Comparison of ENCODE assay signal across 9 cellular contexts in the genomic region with DNA sequence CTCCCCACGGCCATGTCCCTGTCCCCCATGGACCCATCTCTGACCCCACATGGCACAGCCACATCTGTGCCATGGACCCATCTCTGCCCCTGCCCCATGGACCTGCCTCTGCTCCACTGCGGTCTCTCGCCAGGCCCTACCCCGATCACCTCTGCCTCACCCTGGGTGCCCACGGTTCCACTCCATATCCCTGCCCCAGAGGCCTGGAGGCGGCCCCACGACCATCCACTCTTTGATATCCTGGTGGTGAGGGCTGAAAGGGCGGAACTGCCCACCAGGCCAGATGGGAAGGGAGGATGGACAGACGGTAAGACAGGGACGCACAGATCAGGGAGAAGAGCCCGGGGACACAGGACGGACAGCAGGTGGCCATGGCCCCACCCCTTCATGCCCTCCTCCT. TPM values are rescaled to one million over a fixed set of nuclear protein-coding genes. Genes with fewer than 3 reads are reported as not detected.
DNase-seq lines count a peak whose midpoint lies in the region; ATAC-seq and TF ChIP-seq lines count a peak whose summit lies in the region.
"Had no signal": no experiment of that assay in that cellular context is flagged by ENCODE, and none has a peak within 500 bp of the region (broad histone marks: within the 10 kb centered on the region; RNA-seq: fewer than 3 reads in every experiment).

No MANE protein-coding gene starts in this region.

- H3K27me3 Mint-ChIP-seq in activated T-cell treated with anti-CD3 and anti-CD28 coated beads, Interleukin-2, amount 50 U/mL, for 24 hours = peaks cover 25% of the 10 kb centered on the region
- peaks cover 16% of the 10 kb centered on the region for H3K27me3 Mint-ChIP-seq in T-helper 17 cell

- H3K27ac Mint-ChIP-seq in activated T-cell treated with anti-CD3 and anti-CD28 coated beads, Interleukin-2, amount 50 U/mL, for 24 hours = peak overlapping the region; percentile 50
- H3K27ac Mint-ChIP-seq in T-helper 17 cell = peak overlapping the region; percentile 43
- H3K27ac Mint-ChIP-seq: activated B cell treated with CpG ODN at 0.5 μM for 24 hours had no signal

- H3K36me3 Mint-ChIP-seq in activated T-cell treated with anti-CD3 and anti-CD28 coated beads, Interleukin-2, amount 50 U/mL, for 24 hours (ENCODE audit: low read depth) = peaks cover 32% of the 10 kb centered on the region
- H3K36me3 Mint-ChIP-seq in T-helper 17 cell (ENCODE audit: low read depth) = peaks cover 5% of the 10 kb centered on the region

- no peak overlapping the region for H3K27ac ChIP-seq in suprapubic skin

- TF ChIP-seq EP300 in suprapubic skin (IDR thresholded peaks at IDR 0.05) = no peak

- H3K4me1 Mint-ChIP-seq in activated T-cell treated with anti-CD3 and anti-CD28 coated beads, Interleukin-2, amount 50 U/mL, for 24 hours (ENCODE audit: low read depth) = peaks cover 35% of the 10 kb centered on the region
- H3K4me1 Mint-ChIP-seq in T-helper 17 cell = peaks cover 31% of the 10 kb centered on the region

- TF ChIP-seq POLR2A in suprapubic skin (IDR thresholded peaks at IDR 0.05) = no peak

- ATAC-seq in T-helper 17 cell (no peak), GM18868 (IDR thresholded peaks at IDR 0.05; ENCODE audit: unreplicated experiment) (no peak)

- peaks cover 28% of the 10 kb centered on the region for H3K27me3 ChIP-seq in suprapubic skin

- no peaks in the 10 kb centered on the region for H3K9me3 ChIP-seq in T-helper 17 cell (ENCODE audit: control insufficient read depth, low read length, poor library complexity, severe bottlenecking)
- H3K9me3 ChIP-seq in suprapubic skin = no peaks in the 10 kb centered on the region

- no peak for TF ChIP-seq CTCF in suprapubic skin (IDR thresholded peaks at IDR 0.05)

- peaks cover 35% of the 10 kb centered on the region for H3K36me3 ChIP-seq in suprapubic skin

- peaks cover 62% of the 10 kb centered on the region for H3K4me1 ChIP-seq in suprapubic skin

- H3K4me3 ChIP-seq in suprapubic skin = peak overlapping the region; percentile 9

- H3K4me3 Mint-ChIP-seq in activated T-cell treated with anti-CD3 and anti-CD28 coated beads, Interleukin-2, amount 50 U/mL, for 24 hours = peak overlapping the region; percentile 6
- peak overlapping the region; percentile 80 for H3K4me3 Mint-ChIP-seq in T-helper 17 cell
- H3K4me3 Mint-ChIP-seq: activated B cell treated with CpG ODN at 0.5 μM for 24 hours had no signal

- no peaks in the 10 kb centered on the region for H3K9me3 Mint-ChIP-seq in activated T-cell treated with anti-CD3 and anti-CD28 coated beads, Interleukin-2, amount 50 U/mL, for 24 hours
- H3K9me3 Mint-ChIP-seq: activated B cell treated with CpG ODN at 0.5 μM for 24 hours had no signal

- no peak for DNase-seq in activated T-cell treated with anti-CD3 and anti-CD28 coated beads, Interleukin-2, amount 50 U/mL, for 24 hours
- no peak for DNase-seq in activated T-cell treated with anti-CD3 and anti-CD28 coated beads, Interleukin-2, amount 50 U/mL, for 1 hour
- DNase-seq in T-helper 17 cell (no peak), hepatic stellate cell (ENCODE audit: low spot score) (peak; percentile 34), suprapubic skin (ENCODE audit: low spot score in 2 of 2) (no peak), NAMALWA (ENCODE audit: low spot score) (no peak), GF-D8 (lab: John Stamatoyannopoulos, UW) (no peak)
- DNase-seq: activated B cell treated with CpG ODN at 0.5 μM for 24 hours had no signal

- WGBS in suprapubic skin = 40% methylated on average over 12 of the region's 12 CpGs

RNA-seq across cellular contexts. Expression of a gene that starts 0.3 kb away (rescaled TPM):
- not detected for total RNA-seq in T-helper 17 cell
- total RNA-seq in suprapubic skin = under 1 TPM in 1 of 4 donors, not detected in 3; 0.47 TPM
- total RNA-seq: activated B cell treated with CpG ODN at 0.5 μM for 24 hours had no signal

RNA-seq across cellular contexts. Expression of a gene that starts 21.1 kb away (rescaled TPM):
- total RNA-seq in T-helper 17 cell = 10 to 100 TPM; 34.8 to 38.6 TPM
- total RNA-seq in suprapubic skin = 100 to 1,000 TPM in 3 of 4 donors, 10 to 100 TPM in 1; 85.8 to 111 (median 105) TPM

RNA-seq across cellular contexts. Expression of a gene that starts 41.7 kb away (rescaled TPM):
- total RNA-seq in T-helper 17 cell (100 to 1,000 TPM; 163 to 202 TPM), suprapubic skin (10 to 100 TPM in 3 of 4 donors, 1 to 10 TPM in 1; 8.6 to 21.2 (median 14.9) TPM)

RNA-seq across cellular contexts. Expression of a gene that starts 43.4 kb away (rescaled TPM):
- total RNA-seq in T-helper 17 cell = 100 to 1,000 TPM; 483 to 558 TPM
- total RNA-seq in suprapubic skin = 100 to 1,000 TPM in 3 of 4 donors, 10 to 100 TPM in 1; 54.5 to 197 (median 145) TPM

RNA-seq across cellular contexts. Expression of a gene that starts 54.6 kb away (rescaled TPM):
- total RNA-seq in T-helper 17 cell = 100 to 1,000 TPM; 111 to 125 TPM
- total RNA-seq in suprapubic skin = 100 to 1,000 TPM; 111 to 176 (median 150) TPM

Comparison
In these comparisons a context has a peak if more than half of its experiments do, and no peak if none do; other contexts are left out.
1. RNA of a gene that starts 41.7 kb away (total RNA-seq): 163 to 202 TPM in T-helper 17 cell; 8.6 to 21.2 TPM in suprapubic skin; every median in the first group is over 4 times any median in the second.